ENCODE assay signal across 14 cellular contexts in genomic region chr12:113057565-113058485, GRCh38. TPM values are rescaled to one million over a fixed set of nuclear protein-coding genes. Genes with fewer than 3 reads are reported as not detected.
DNase-seq lines count a peak whose midpoint lies in the region; ATAC-seq and TF ChIP-seq lines count a peak whose summit lies in the region.
"Had no signal": no experiment of that assay in that cellular context is flagged by ENCODE, and none has a peak within 500 bp of the region (broad histone marks: within the 10 kb centered on the region; RNA-seq: fewer than 3 reads in every experiment).

No MANE protein-coding gene starts in this region.

- H3K27me3 ChIP-seq in CD4-positive, alpha-beta memory T cell (ENCODE audit: insufficient read depth, low read length), result no peaks in the 10 kb centered on the region
- no peaks in the 10 kb centered on the region for H3K27me3 ChIP-seq in Karpas-422 (ENCODE audit: low read length)
- H3K27me3 ChIP-seq in endodermal cell (ENCODE audit: control insufficient read depth, insufficient read depth, low read length, poor library complexity, severe bottlenecking), result peaks cover 62% of the 10 kb centered on the region
- H3K27me3 ChIP-seq in neural progenitor cell, result peaks cover 82% of the 10 kb centered on the region
- H3K27me3 ChIP-seq in aorta (ENCODE audit: control insufficient read depth in 1 of 2, insufficient read depth in 2 of 2, low read length in 1 of 2), result no peaks in the 10 kb centered on the region

- H2AFZ ChIP-seq in Karpas-422 (ENCODE audit: low read length) (no peak overlapping the region), neural progenitor cell (replicated peaks) (no peak overlapping the region)

- peak overlapping the region; percentile 56 for H3K27ac ChIP-seq in CD4-positive, alpha-beta memory T cell (ENCODE audit: low read depth, low read length)
- peak overlapping the region; percentile 99 for H3K27ac ChIP-seq in Karpas-422 (ENCODE audit: low read length)
- H3K27ac ChIP-seq in endodermal cell (ENCODE audit: low read depth, low read length), result peak overlapping the region; percentile 17
- no peak overlapping the region for H3K27ac ChIP-seq in neural progenitor cell
- H3K27ac ChIP-seq in aorta (ENCODE audit: low read depth in 1 of 2, low read length in 2 of 2), result no peak overlapping the region

- no peak for DNase-seq in CD4-positive, alpha-beta memory T cell
- peak; percentile 76 for DNase-seq in Karpas-422
- DNase-seq in endodermal cell, result peak; percentile 82
- DNase-seq in neural progenitor cell (ENCODE audit: low spot score), result peak; percentile 23
- no peak for DNase-seq in aorta
- no peak for DNase-seq in NCI-H2029 (lab: John Stamatoyannopoulos, UW)
- no peak for DNase-seq in activated CD4-positive, alpha-beta T cell treated with anti-CD3 and anti-CD28 coated beads for 48 hours
- DNase-seq: activated CD4-positive, alpha-beta T cell treated with anti-CD3 and anti-CD28 coated beads, Interleukin-2, amount 50 U/mL, for 4 hours; IMR-90; OCI-M1 had no signal

- H3K4me2 ChIP-seq in Karpas-422 (ENCODE audit: low read depth, low read length, poor library complexity, severe bottlenecking), result peak overlapping the region; percentile 86
- H3K4me2 ChIP-seq in neural progenitor cell, result peak overlapping the region; percentile 93

- peak overlapping the region; percentile 23 to 49 for H3K4me3 ChIP-seq in CD4-positive, alpha-beta memory T cell (ENCODE audit: low read length in 2 of 2)
- H3K4me3 ChIP-seq in Karpas-422 (ENCODE audit: low read length) (peak overlapping the region; percentile 74), endodermal cell (ENCODE audit: low read length) (no peak overlapping the region), neural progenitor cell (peak overlapping the region; percentile 87), aorta (ENCODE audit: low read length in 2 of 2) (no peak overlapping the region)

- H3K9me3 ChIP-seq in CD4-positive, alpha-beta memory T cell (ENCODE audit: control insufficient read depth in 1 of 2, low read length in 2 of 2), result no peaks in the 10 kb centered on the region
- H3K9me3 ChIP-seq in Karpas-422 (ENCODE audit: low read length) (no peaks in the 10 kb centered on the region), endodermal cell (ENCODE audit: control insufficient read depth, low read length) (no peaks in the 10 kb centered on the region), neural progenitor cell (ENCODE audit: low read depth) (no peaks in the 10 kb centered on the region), aorta (ENCODE audit: control insufficient read depth, low read length) (no peaks in the 10 kb centered on the region)

- no peaks in the 10 kb centered on the region for H3K9me3 Mint-ChIP-seq in CD4-positive, alpha-beta memory T cell
- H3K9me3 Mint-ChIP-seq in endodermal cell (no peaks in the 10 kb centered on the region), neural progenitor cell (no peaks in the 10 kb centered on the region)
- H3K9me3 Mint-ChIP-seq: dendritic cell treated with granulocyte-macrophage colony-stimulating factor and Interleukin-4, amounts not matched to agents 40 ng/mL and 50 ng/mL, for 4 days; type B pancreatic cell had no signal

- peaks cover 19 to 36% (median 27%) of the 10 kb centered on the region in 4 donors for H3K4me1 Mint-ChIP-seq in CD4-positive, alpha-beta memory T cell
- H3K4me1 Mint-ChIP-seq in endodermal cell (peaks cover 2% of the 10 kb centered on the region), neural progenitor cell (peaks cover 10% of the 10 kb centered on the region)

- TF ChIP-seq CTCF in endodermal cell (conservative IDR thresholded peaks at IDR 0.05) (no peak), neural progenitor cell (IDR thresholded peaks at IDR 0.05) (no peak)

- POLR2A ChIA-PET in CD4-positive, alpha-beta memory T cell (lab: Charles Lee; ENCODE audit: partially characterized antibody), result interaction anchor here (0.6 to 1.5 kb wide), 5 partner anchors 32 to 160 kb away, joined by 3 to 4 read pairs (median 3); partner anchors contain the start of genes DDX54 and OAS3

- intact Hi-C loops in CD4-positive, alpha-beta memory T cell (cut with micrococcal nuclease), result loop anchor here (2.0 kb wide), 1 partner anchor 31 kb away; no protein-coding TSS in a partner anchor
- intact Hi-C loops in aorta (cut with DNase I), result no loop called here

- H3K4me1 ChIP-seq in CD4-positive, alpha-beta memory T cell (ENCODE audit: insufficient read depth, low read length), result peaks cover 54% of the 10 kb centered on the region
- H3K4me1 ChIP-seq in Karpas-422 (ENCODE audit: low read length), result peaks cover 86% of the 10 kb centered on the region
- no peaks in the 10 kb centered on the region for H3K4me1 ChIP-seq in endodermal cell (ENCODE audit: control insufficient read depth, insufficient read depth, low read length)
- H3K4me1 ChIP-seq in neural progenitor cell, result peaks cover 13% of the 10 kb centered on the region
- no peaks in the 10 kb centered on the region for H3K4me1 ChIP-seq in aorta (ENCODE audit: control insufficient read depth in 1 of 2, insufficient read depth in 2 of 2, low read length in 2 of 2)

- no peaks in the 10 kb centered on the region for H3K27me3 Mint-ChIP-seq in CD4-positive, alpha-beta memory T cell
- peaks cover 44% of the 10 kb centered on the region for H3K27me3 Mint-ChIP-seq in endodermal cell (ENCODE audit: insufficient read depth)
- peaks cover 30% of the 10 kb centered on the region for H3K27me3 Mint-ChIP-seq in neural progenitor cell (ENCODE audit: insufficient read depth, low read depth)

- H3F3A ChIP-seq in neural progenitor cell (ENCODE audit: low read depth), result peaks cover 16% of the 10 kb centered on the region

- H3K79me2 ChIP-seq in Karpas-422 (ENCODE audit: low read length) (peaks cover 71% of the 10 kb centered on the region), neural progenitor cell (ENCODE audit: low read depth) (no peaks in the 10 kb centered on the region)

- H4K20me1 ChIP-seq in Karpas-422 (ENCODE audit: insufficient read depth, low read depth, low read length), result no peaks in the 10 kb centered on the region
- H4K20me1 ChIP-seq in neural progenitor cell (ENCODE audit: low read depth), result peaks cover 18% of the 10 kb centered on the region

- H3K9me2 ChIP-seq in Karpas-422 (replicated peaks; ENCODE audit: insufficient read depth, low read length), result no peaks in the 10 kb centered on the region

- 74 to 78% methylated on average over 26 to 44 of the region's 44 CpGs for WGBS in endodermal cell (ENCODE audit: insufficient coverage in 1 of 2, insufficient read length in 1 of 2), 2 experiments
- WGBS in aorta, 2 donors, result 57 to 62% methylated on average over 42 to 44 of the region's 44 CpGs

- H3K4me3 Mint-ChIP-seq in CD4-positive, alpha-beta memory T cell, result peak overlapping the region in 4 of 8 donors; percentile 70 to 83 (median 76)
- H3K4me3 Mint-ChIP-seq in endodermal cell, result peak overlapping the region; percentile 50
- peak overlapping the region; percentile 78 for H3K4me3 Mint-ChIP-seq in neural progenitor cell
- H3K4me3 Mint-ChIP-seq: dendritic cell treated with granulocyte-macrophage colony-stimulating factor and Interleukin-4, amounts not matched to agents 40 ng/mL and 50 ng/mL, for 4 days; type B pancreatic cell had no signal

- H3K36me3 Mint-ChIP-seq in CD4-positive, alpha-beta memory T cell, result no peaks in the 10 kb centered on the region
- H3K36me3 Mint-ChIP-seq in endodermal cell (ENCODE audit: low read depth) (no peaks in the 10 kb centered on the region), neural progenitor cell (no peaks in the 10 kb centered on the region)
- H3K36me3 Mint-ChIP-seq: type B pancreatic cell had no signal

- H3K9ac ChIP-seq in Karpas-422 (ENCODE audit: low read length) (peak overlapping the region; percentile 89), endodermal cell (ENCODE audit: extremely low read depth, low read length, poor library complexity, severe bottlenecking) (no peak overlapping the region), neural progenitor cell (no peak overlapping the region)

- CTCF ChIA-PET in CD4-positive, alpha-beta memory T cell (lab: Charles Lee; ENCODE audit: partially characterized antibody), result interaction anchor here (1.0 to 1.9 kb wide), 2 partner anchors 35 to 116 kb away, joined by 3 to 9 read pairs; no protein-coding TSS in a partner anchor

- ATAC-seq in aorta (ENCODE audit: low FRiP score) (no peak), GM21367 (IDR thresholded peaks at IDR 0.05; ENCODE audit: unreplicated experiment) (no peak)

- H3K27ac Mint-ChIP-seq in CD4-positive, alpha-beta memory T cell, result peak overlapping the region in 5 of 7 donors; percentile 53 to 83 (median 74)
- H3K27ac Mint-ChIP-seq in endodermal cell, result no peak overlapping the region
- H3K27ac Mint-ChIP-seq in neural progenitor cell, result no peak overlapping the region
- H3K27ac Mint-ChIP-seq: dendritic cell treated with granulocyte-macrophage colony-stimulating factor and Interleukin-4, amounts not matched to agents 40 ng/mL and 50 ng/mL, for 4 days; type B pancreatic cell had no signal

- H3K36me3 ChIP-seq in CD4-positive, alpha-beta memory T cell (ENCODE audit: insufficient read depth, low read length), result no peaks in the 10 kb centered on the region
- H3K36me3 ChIP-seq in Karpas-422 (ENCODE audit: insufficient read depth, low read length), result peaks cover 35% of the 10 kb centered on the region
- H3K36me3 ChIP-seq in endodermal cell (ENCODE audit: control insufficient read depth, insufficient read depth, low read length), result no peaks in the 10 kb centered on the region
- H3K36me3 ChIP-seq in neural progenitor cell, result no peaks in the 10 kb centered on the region
- H3K36me3 ChIP-seq in aorta (ENCODE audit: control insufficient read depth in 1 of 2, insufficient read depth in 2 of 2, low read length in 1 of 2), result no peaks in the 10 kb centered on the region

RNA-seq across cellular contexts. Expression of gene DTX1, which starts 1.3 kb away (rescaled TPM):
- total RNA-seq in CD4-positive, alpha-beta memory T cell, result 1 to 10 TPM; 7.0 to 7.5 TPM
- 1 to 10 TPM in 1 of 2 donors, under 1 TPM in 1; 0.30 to 4.1 TPM for polyA plus RNA-seq in CD4-positive, alpha-beta memory T cell
- total RNA-seq in Karpas-422 (2014; rRNA removed; shearing (Covaris generic); ENCODE audit: low replicate concordance), result 227 and 481 TPM in 2 replicates
- 1 to 10 TPM; 3.3 to 4.9 TPM for total RNA-seq in endodermal cell
- 12.4 TPM for polyA plus RNA-seq in endodermal cell (2013, experiment 1 of 2)
- polyA plus RNA-seq in endodermal cell (2013, experiment 2 of 2), result 8.3 TPM
- 0.49 and 5.2 TPM in 2 replicates for total RNA-seq in neural progenitor cell (ENCODE audit: low replicate concordance)
- 1 to 10 TPM; 4.2 to 4.8 TPM for total RNA-seq in aorta
- polyA plus RNA-seq in aorta, result under 1 TPM; 0.15 to 0.38 TPM
- total RNA-seq: IMR-90 had no signal
- polyA plus RNA-seq: IMR-90, keratinocyte had no signal

Comparison
In these comparisons a context has a peak if more than half of its experiments do, and no peak if none do; other contexts are left out.
1. DNase-seq: peak in Karpas-422 (single experiment), endodermal cell (single experiment) and neural progenitor cell (single experiment); none in CD4-positive, alpha-beta memory T cell (0 of 5), aorta (0 of 2), NCI-H2029 (single experiment) and activated CD4-positive, alpha-beta T cell treated with anti-CD3 and anti-CD28 coated beads for 48 hours (single experiment).
2. H3K27ac ChIP-seq: peak in CD4-positive, alpha-beta memory T cell (single experiment), Karpas-422 (single experiment) and endodermal cell (single experiment); none in neural progenitor cell (single experiment) and aorta (0 of 2).
3. H3K4me3 ChIP-seq: peak in CD4-positive, alpha-beta memory T cell (2 of 2), Karpas-422 (single experiment) and neural progenitor cell (single experiment); none in endodermal cell (single experiment) and aorta (0 of 2).
4. H3K27ac Mint-ChIP-seq: peak in CD4-positive, alpha-beta memory T cell (5 of 7); none in endodermal cell (single experiment) and neural progenitor cell (single experiment).
5. RNA of gene DTX1, which starts 1.3 kb away (total RNA-seq): 227 to 481 TPM in Karpas-422; 7.0 to 7.5 TPM in CD4-positive, alpha-beta memory T cell, 3.3 to 4.9 TPM in endodermal cell, 4.2 to 4.8 TPM in aorta and 0.49 to 5.2 TPM in neural progenitor cell; every median in the first group is over 10 times any median in the second.